Comparison of ENCODE assay signal across 10 cellular contexts in genomic region chr9:79583957-79584654, GRCh38. TPM values are rescaled to one million over a fixed set of nuclear protein-coding genes. Genes with fewer than 3 reads are reported as not detected.
A peak's percentile ranks its signal among the peaks of the same experiment; 100 is the strongest.
DNase-seq lines count a peak whose midpoint lies in the region; ATAC-seq and TF ChIP-seq lines count a peak whose summit lies in the region.
"Had no signal": no experiment of that assay in that cellular context is flagged by ENCODE, and none has a peak within 500 bp of the region (broad histone marks: within the 10 kb centered on the region; RNA-seq: fewer than 3 reads in every experiment).

No MANE protein-coding gene starts in this region.

- H3K9me2 ChIP-seq in Karpas-422 (replicated peaks; ENCODE audit: insufficient read depth, low read length), result no peaks in the 10 kb centered on the region

- peak; percentile 86 for ATAC-seq in activated CD4-positive, alpha-beta T cell treated with anti-CD3 and anti-CD28 coated beads for 36 hours
- ATAC-seq in HG03108 (IDR thresholded peaks at IDR 0.05; ENCODE audit: unreplicated experiment), result no peak
- ATAC-seq: body of pancreas had no signal

- peaks cover 99% of the 10 kb centered on the region for H3K79me2 ChIP-seq in Karpas-422 (ENCODE audit: low read length)

- no peak overlapping the region for H3K9ac ChIP-seq in Karpas-422 (ENCODE audit: low read length)
- H3K9ac ChIP-seq: parathyroid adenoma had no signal

- no peak for TF ChIP-seq EP300 in sigmoid colon (IDR thresholded peaks at IDR 0.05)

- H3K36me3 ChIP-seq in sigmoid colon (no peaks in the 10 kb centered on the region), Karpas-422 (ENCODE audit: insufficient read depth, low read length) (peaks cover 70% of the 10 kb centered on the region)

- CTCF ChIA-PET in activated CD4-positive, alpha-beta T cell treated with anti-CD3 and anti-CD28 coated beads for 36 hours (lab: Charles Lee), result interaction anchor here (1.1 to 1.5 kb wide), 2 partner anchors 9 to 13 kb away, joined by 3 to 4 read pairs; partner anchors contain the start of gene TLE4

- peak; percentile 68 for DNase-seq in activated CD4-positive, alpha-beta T cell treated with anti-CD3 and anti-CD28 coated beads for 36 hours
- no peak for DNase-seq in activated CD4-positive, alpha-beta T cell treated with anti-CD3 and anti-CD28 coated beads, Interleukin-2, amount 50 U/mL, for 4 hours
- DNase-seq in MV-4-11 (lab: John Stamatoyannopoulos, UW) (peak; percentile 99), sigmoid colon (peak; percentile 75), Karpas-422 (no peak)
- DNase-seq in central memory CD4-positive, alpha-beta T cell, result peak; percentile 12
- DNase-seq in effector CD4-positive, alpha-beta T cell, result no peak

- no peak for TF ChIP-seq POLR2A in sigmoid colon (IDR thresholded peaks at IDR 0.05)

- TF ChIP-seq CTCF in sigmoid colon (IDR thresholded peaks at IDR 0.05), result no peak

- no peaks in the 10 kb centered on the region for H3K9me3 Mint-ChIP-seq in activated CD4-positive, alpha-beta T cell treated with anti-CD3 and anti-CD28 coated beads for 36 hours (ENCODE audit: low read depth)

- H3K9me3 ChIP-seq in sigmoid colon (no peaks in the 10 kb centered on the region), Karpas-422 (ENCODE audit: low read length) (no peaks in the 10 kb centered on the region)
- H3K9me3 ChIP-seq: body of pancreas had no signal

- no peaks in the 10 kb centered on the region for H4K20me1 ChIP-seq in Karpas-422 (ENCODE audit: insufficient read depth, low read depth, low read length)

- no peak overlapping the region for H3K4me2 ChIP-seq in Karpas-422 (ENCODE audit: low read depth, low read length, poor library complexity, severe bottlenecking)

- peaks cover 24% of the 10 kb centered on the region for H3K36me3 Mint-ChIP-seq in activated CD4-positive, alpha-beta T cell treated with anti-CD3 and anti-CD28 coated beads for 36 hours (ENCODE audit: low read depth)

- H3K4me3 Mint-ChIP-seq in activated CD4-positive, alpha-beta T cell treated with anti-CD3 and anti-CD28 coated beads for 36 hours, result peak overlapping the region; percentile 24

- intact Hi-C loops in activated CD4-positive, alpha-beta T cell treated with anti-CD3 and anti-CD28 coated beads for 36 hours (cut with DNase I, micrococcal nuclease), result loop anchor here in 1 of 2 experiments (5.0 kb wide), 1 partner anchor 113 kb away; no protein-coding TSS in a partner anchor
- intact Hi-C loops in sigmoid colon (cut with DNase I), result no loop called here

- H3K27me3 ChIP-seq in sigmoid colon (no peaks in the 10 kb centered on the region), Karpas-422 (ENCODE audit: low read length) (no peaks in the 10 kb centered on the region)
- H3K27me3 ChIP-seq: body of pancreas had no signal

- H3K4me1 Mint-ChIP-seq in activated CD4-positive, alpha-beta T cell treated with anti-CD3 and anti-CD28 coated beads for 36 hours, result peaks cover 67% of the 10 kb centered on the region

- POLR2A ChIA-PET in activated CD4-positive, alpha-beta T cell treated with anti-CD3 and anti-CD28 coated beads for 36 hours (lab: Charles Lee), result no interaction called here

- H3K4me1 ChIP-seq in sigmoid colon (peaks cover 0 to 35% (median 21%) of the 10 kb centered on the region in 4 donors), Karpas-422 (ENCODE audit: low read length) (peaks cover 49% of the 10 kb centered on the region)

- no peak overlapping the region for H3K4me3 ChIP-seq in sigmoid colon
- H3K4me3 ChIP-seq in Karpas-422 (ENCODE audit: low read length), result no peak overlapping the region
- H3K4me3 ChIP-seq: body of pancreas had no signal

- 70 to 80% methylated on average over 10 of the region's 10 CpGs for WGBS in sigmoid colon, 2 donors

- H3K27ac Mint-ChIP-seq in activated CD4-positive, alpha-beta T cell treated with anti-CD3 and anti-CD28 coated beads for 36 hours, result peak overlapping the region; percentile 30

- H3K27ac ChIP-seq in sigmoid colon (no peak overlapping the region), Karpas-422 (ENCODE audit: low read length) (no peak overlapping the region)
- H3K27ac ChIP-seq: body of pancreas, parathyroid adenoma had no signal

- H3K27me3 Mint-ChIP-seq in activated CD4-positive, alpha-beta T cell treated with anti-CD3 and anti-CD28 coated beads for 36 hours, result no peaks in the 10 kb centered on the region

- no peak overlapping the region for H2AFZ ChIP-seq in Karpas-422 (ENCODE audit: low read length)
- H2AFZ ChIP-seq: parathyroid adenoma had no signal

RNA-seq across cellular contexts. Expression of gene TLE4, which starts 12.3 kb away (rescaled TPM):
- 10 to 100 TPM; 11.8 to 15.5 TPM for total RNA-seq in activated CD4-positive, alpha-beta T cell treated with anti-CD3 and anti-CD28 coated beads for 36 hours
- total RNA-seq in sigmoid colon, result 10 to 100 TPM; 29.1 to 60.9 (median 34.6) TPM
- 10 to 100 TPM in 1 of 3 donors, 1 to 10 TPM in 2; 7.6 to 11.6 (median 8.4) TPM for polyA plus RNA-seq in sigmoid colon
- total RNA-seq in Karpas-422 (2014; rRNA removed; shearing (Covaris generic); ENCODE audit: low replicate concordance), result 65.3 TPM in 2 replicates

Comparison
In these comparisons a context has a peak if more than half of its experiments do, and no peak if none do; other contexts are left out.
1. DNase-seq: peak in activated CD4-positive, alpha-beta T cell treated with anti-CD3 and anti-CD28 coated beads for 36 hours (single experiment), MV-4-11 (single experiment), central memory CD4-positive, alpha-beta T cell (single experiment) and sigmoid colon (single experiment); none in activated CD4-positive, alpha-beta T cell treated with anti-CD3 and anti-CD28 coated beads, Interleukin-2, amount 50 U/mL, for 4 hours (0 of 2), Karpas-422 (single experiment) and effector CD4-positive, alpha-beta T cell (single experiment).